In the genomic region with DNA sequence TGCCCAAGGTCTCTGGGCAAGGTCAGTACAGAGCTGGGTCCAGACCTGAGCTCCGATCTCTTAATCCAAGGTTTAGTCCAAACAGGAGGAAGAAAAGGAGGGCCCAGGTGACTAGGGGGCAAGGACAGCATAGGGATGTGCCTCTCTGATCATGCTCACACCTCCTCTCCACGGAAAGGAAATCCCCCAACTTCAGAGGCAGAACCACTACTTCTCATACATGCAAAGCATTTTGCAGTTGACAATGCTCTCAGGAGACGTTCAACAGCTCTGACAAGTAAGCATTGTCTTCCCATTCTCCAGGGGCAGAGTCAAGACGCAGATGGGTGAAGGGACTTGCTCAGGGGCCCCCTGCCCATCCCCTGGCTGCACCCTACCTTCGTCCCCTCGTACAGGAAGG, we compare ENCODE assay signal across 30 cellular contexts. TPM values are rescaled to one million over a fixed set of nuclear protein-coding genes. Genes with fewer than 3 reads are reported as not detected.
A peak's percentile ranks its signal among the peaks of the same experiment; 100 is the strongest.
DNase-seq lines count a peak whose midpoint lies in the region; ATAC-seq and TF ChIP-seq lines count a peak whose summit lies in the region.
"Had no signal": no experiment of that assay in that cellular context is flagged by ENCODE, and none has a peak within 500 bp of the region (broad histone marks: within the 10 kb centered on the region; RNA-seq: fewer than 3 reads in every experiment).

No MANE protein-coding gene starts in this region.

- H3K27ac Mint-ChIP-seq in activated T-helper 17 cell treated with anti-CD3 and anti-CD28 coated beads, Interleukin-2, amount 50 U/mL, for 72 hours = peak overlapping the region; percentile 48
- H3K27ac Mint-ChIP-seq: activated CD4-positive, alpha-beta memory T cell treated with anti-CD3 and anti-CD28 coated beads for 36 hours; activated naive CD8-positive, alpha-beta T cell treated with anti-CD3 and anti-CD28 coated beads, Interleukin-2, amount 10 ng/mL, durations not matched to agents 7 days and 5 days; activated T-helper 2 cell treated with anti-CD3 and anti-CD28 coated beads, Interferon-gamma antibody, Interleukin-2, Interleukin-4, amounts not matched to agents 10 μg/mL and 5 μg/mL and 100 μg/mL, durations not matched to agents 14 hours and 24 hours and 36 hours; natural killer cell had no signal

- no peaks in the 10 kb centered on the region for H3K36me3 ChIP-seq in GM06990 (ENCODE audit: control insufficient read depth, insufficient read depth, low read length)
- H3K36me3 ChIP-seq: ovary had no signal

- no peaks in the 10 kb centered on the region for H3K9me3 Mint-ChIP-seq in activated T-helper 17 cell treated with anti-CD3 and anti-CD28 coated beads, Interleukin-2, amount 50 U/mL, for 72 hours
- H3K9me3 Mint-ChIP-seq: activated CD4-positive, alpha-beta memory T cell treated with anti-CD3 and anti-CD28 coated beads for 36 hours; activated naive CD8-positive, alpha-beta T cell treated with anti-CD3 and anti-CD28 coated beads, Interleukin-2, amount 10 ng/mL, durations not matched to agents 7 days and 5 days; activated T-helper 2 cell treated with anti-CD3 and anti-CD28 coated beads, Interferon-gamma antibody, Interleukin-2, Interleukin-4, amounts not matched to agents 10 μg/mL and 5 μg/mL and 100 μg/mL, durations not matched to agents 14 hours and 24 hours and 36 hours; natural killer cell had no signal

- DNase-seq in GM06990 (ENCODE audit: extremely low read depth, insufficient read length) (peak; percentile 31), nucleus accumbens (lab: John Stamatoyannopoulos, UW) (no peak), NCI-H1105 treated with DMSO at 0.1 percent for 48 hours (lab: John Stamatoyannopoulos, UW) (no peak), foreskin fibroblast (no peak)
- DNase-seq: activated CD4-positive, alpha-beta memory T cell treated with anti-CD3 and anti-CD28 coated beads for 36 hours; activated CD8-positive, alpha-beta memory T cell treated with anti-CD3 and anti-CD28 coated beads, Interleukin-2, amount 50 U/mL, for 48 hours; activated naive CD8-positive, alpha-beta T cell treated with anti-CD3 and anti-CD28 coated beads, Interleukin-2, amount 10 ng/mL, durations not matched to agents 7 days and 5 days; Caco-2; DND-41; islet precursor cell; left ventricle myocardium superior; midbrain; natural killer cell; NCI-H1048; NCI-H1930; NCI-H2227 treated with DMSO at 0.1 percent for 48 hours; ovary; PC-3; retina; Right ventricle myocardium superior; small intestine; stimulated activated CD4-positive, alpha-beta T cell treated with anti-CD3 and anti-CD28 coated beads, Interleukin-1b, Interleukin-23, amount 100 ng/mL, for 48 hours; T1000 had no signal

- no peak overlapping the region for H3K4me3 Mint-ChIP-seq in activated T-helper 17 cell treated with anti-CD3 and anti-CD28 coated beads, Interleukin-2, amount 50 U/mL, for 72 hours
- H3K4me3 Mint-ChIP-seq: activated CD4-positive, alpha-beta memory T cell treated with anti-CD3 and anti-CD28 coated beads for 36 hours; activated naive CD8-positive, alpha-beta T cell treated with anti-CD3 and anti-CD28 coated beads, Interleukin-2, amount 10 ng/mL, durations not matched to agents 7 days and 5 days; natural killer cell had no signal

- H3K4me3 ChIP-seq in GM06990 (replicated peaks; ENCODE audit: low read depth, low read length) (no peak overlapping the region), foreskin fibroblast (ENCODE audit: low read depth in 1 of 2, low read length in 2 of 2) (no peak overlapping the region)
- H3K4me3 ChIP-seq: ovary, suprapubic skin had no signal

- H3K27me3 ChIP-seq in GM06990 (replicated peaks; ENCODE audit: control insufficient read depth, insufficient read depth, low read length) = no peaks in the 10 kb centered on the region
- H3K27me3 ChIP-seq: ovary, suprapubic skin had no signal

- TF ChIP-seq CTCF in GM06990 (IDR thresholded peaks at IDR 0.05; ENCODE audit: insufficient read depth, low read length, poor library complexity, severe bottlenecking) (no peak), foreskin fibroblast (IDR thresholded peaks at IDR 0.05; ENCODE audit: low read depth, low read length) (no peak)

- H3K4me1 Mint-ChIP-seq in activated T-helper 17 cell treated with anti-CD3 and anti-CD28 coated beads, Interleukin-2, amount 50 U/mL, for 72 hours = no peaks in the 10 kb centered on the region
- H3K4me1 Mint-ChIP-seq: natural killer cell had no signal

- peak; percentile 70 for ATAC-seq in GM18868 (IDR thresholded peaks at IDR 0.05; ENCODE audit: unreplicated experiment)
- peak; percentile 84 for ATAC-seq in HG02852 (IDR thresholded peaks at IDR 0.05; ENCODE audit: unreplicated experiment)
- ATAC-seq in activated T-helper 17 cell treated with anti-CD3 and anti-CD28 coated beads, Interleukin-2, amount 50 U/mL, for 72 hours (replicated peaks) = no peak
- ATAC-seq in HG02973 (IDR thresholded peaks at IDR 0.05; ENCODE audit: unreplicated experiment) = no peak
- ATAC-seq: activated CD4-positive, CD25-positive, alpha-beta regulatory T cell treated with anti-CD3 and anti-CD28 coated beads, Interleukin-2, amount 50 U/mL, for 24 hours; left ventricle myocardium superior; natural killer cell; PC-3 had no signal

- H3K36me3 Mint-ChIP-seq in activated T-helper 17 cell treated with anti-CD3 and anti-CD28 coated beads, Interleukin-2, amount 50 U/mL, for 72 hours (ENCODE audit: low read depth) = no peaks in the 10 kb centered on the region
- H3K36me3 Mint-ChIP-seq: activated CD4-positive, alpha-beta memory T cell treated with anti-CD3 and anti-CD28 coated beads for 36 hours; activated naive CD8-positive, alpha-beta T cell treated with anti-CD3 and anti-CD28 coated beads, Interleukin-2, amount 10 ng/mL, durations not matched to agents 7 days and 5 days; natural killer cell had no signal

- no peaks in the 10 kb centered on the region for H3K27me3 Mint-ChIP-seq in activated T-helper 17 cell treated with anti-CD3 and anti-CD28 coated beads, Interleukin-2, amount 50 U/mL, for 72 hours
- H3K27me3 Mint-ChIP-seq: activated CD4-positive, alpha-beta memory T cell treated with anti-CD3 and anti-CD28 coated beads for 36 hours; activated naive CD8-positive, alpha-beta T cell treated with anti-CD3 and anti-CD28 coated beads, Interleukin-2, amount 10 ng/mL, durations not matched to agents 7 days and 5 days had no signal

RNA-seq across cellular contexts. Expression of a gene that starts 8.7 kb away (rescaled TPM):
- total RNA-seq in activated T-helper 17 cell treated with anti-CD3 and anti-CD28 coated beads, Interleukin-2, amount 50 U/mL, for 72 hours = 10 to 100 TPM in 1 of 2 donors, 1 to 10 TPM in 1; 9.9 to 18.2 TPM

RNA-seq across cellular contexts. Expression of a gene that starts 54.3 kb away (rescaled TPM):
- total RNA-seq in activated T-helper 17 cell treated with anti-CD3 and anti-CD28 coated beads, Interleukin-2, amount 50 U/mL, for 72 hours = 1 to 10 TPM; 5.6 to 6.4 TPM

Comparison
In these comparisons a context has a peak if more than half of its experiments do, and no peak if none do; other contexts are left out.
1. ATAC-seq: peak in GM18868 (single experiment) and HG02852 (single experiment); none in activated T-helper 17 cell treated with anti-CD3 and anti-CD28 coated beads, Interleukin-2, amount 50 U/mL, for 72 hours (single experiment) and HG02973 (single experiment).